Comparison of ENCODE assay signal across 8 cellular contexts in the genomic region with DNA sequence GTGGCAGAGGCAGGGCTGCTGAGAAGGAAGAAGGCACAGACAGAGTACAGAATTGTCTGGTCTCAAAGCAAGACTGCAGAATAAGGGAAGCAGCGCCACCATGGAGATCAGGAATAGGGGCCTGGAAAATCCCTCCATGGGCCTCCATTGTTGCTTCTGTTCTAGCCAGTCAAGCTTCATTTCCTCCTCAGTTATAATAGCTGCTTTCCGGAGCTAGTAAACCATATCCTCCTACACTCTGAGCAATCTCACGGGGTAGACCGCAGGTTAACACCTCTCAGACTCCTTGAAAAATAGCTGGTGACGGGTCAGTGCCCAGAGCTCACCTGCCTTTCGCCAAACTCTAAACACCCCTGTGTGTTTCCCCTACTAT. TPM values are rescaled to one million over a fixed set of nuclear protein-coding genes. Genes with fewer than 3 reads are reported as not detected.
A peak's percentile ranks its signal among the peaks of the same experiment; 100 is the strongest.
DNase-seq lines count a peak whose midpoint lies in the region; ATAC-seq and TF ChIP-seq lines count a peak whose summit lies in the region.

No MANE protein-coding gene starts in this region.

- H3K36me3 ChIP-seq in GM23338 (ENCODE audit: insufficient read depth) (no peaks in the 10 kb centered on the region), prostate gland (no peaks in the 10 kb centered on the region)

- no peak for TF ChIP-seq POLR2A in prostate gland (IDR thresholded peaks at IDR 0.05)

- H3K27ac Mint-ChIP-seq in GM23338, result peak overlapping the region; percentile 52; the same call in 1 of the 2 replicates
- peak overlapping the region; percentile 95 for H3K27ac Mint-ChIP-seq in activated naive CD8-positive, alpha-beta T cell treated with anti-CD3 and anti-CD28 coated beads, Interleukin-2, amount 10 ng/mL, durations not matched to agents 7 days and 5 days

- H3K9me2 ChIP-seq in GM23338 (ENCODE audit: insufficient read depth), result no peaks in the 10 kb centered on the region

- H3K4me1 Mint-ChIP-seq in GM23338, result peaks cover 15% of the 10 kb centered on the region
- peaks cover 68% of the 10 kb centered on the region for H3K4me1 Mint-ChIP-seq in activated naive CD8-positive, alpha-beta T cell treated with anti-CD3 and anti-CD28 coated beads, Interleukin-2, amount 10 ng/mL, durations not matched to agents 7 days and 5 days

- TF ChIP-seq CTCF in GM23338 (conservative IDR thresholded peaks at IDR 0.05; ENCODE audit: low read depth in 2 of 2) (no peak), prostate gland (IDR thresholded peaks at IDR 0.05) (no peak)

- ATAC-seq in GM18499 (IDR thresholded peaks at IDR 0.05; ENCODE audit: insufficient read depth, unreplicated experiment) (peak; percentile 51), GM23338 (peak; percentile 19)
- ATAC-seq in activated naive CD8-positive, alpha-beta T cell treated with anti-CD3 and anti-CD28 coated beads, Interleukin-2, amount 10 ng/mL, durations not matched to agents 7 days and 5 days (ENCODE audit: low read depth), result peak; percentile 71

- H3K4me3 Mint-ChIP-seq in GM23338, result no peak overlapping the region
- peak overlapping the region; percentile 90 for H3K4me3 Mint-ChIP-seq in activated naive CD8-positive, alpha-beta T cell treated with anti-CD3 and anti-CD28 coated beads, Interleukin-2, amount 10 ng/mL, durations not matched to agents 7 days and 5 days

- no peak for DNase-seq in GM23338 (ENCODE audit: low spot score)
- DNase-seq in NOMO-1 treated with DMSO at 0.1 percent for 48 hours (lab: John Stamatoyannopoulos, UW; ENCODE audit: unreplicated experiment), result peak; percentile 77
- peak; percentile 53 for DNase-seq in activated naive CD8-positive, alpha-beta T cell treated with anti-CD3 and anti-CD28 coated beads, Interleukin-2, amount 10 ng/mL, durations not matched to agents 7 days and 5 days
- DNase-seq in prostate gland (ENCODE audit: low spot score), result no peak
- DNase-seq in C1 segment of cervical spinal cord (lab: John Stamatoyannopoulos, UW), result no peak
- no peak for DNase-seq in head of caudate nucleus
- no peak for DNase-seq in NCI-H510A treated with DMSO at 0.1 percent for 48 hours (lab: John Stamatoyannopoulos, UW)

- H3K27ac ChIP-seq in GM23338 (ENCODE audit: low read depth) (0 out of 2 replicates have a peak overlapping the region, but pooled peaks have one; percentile 21), prostate gland (peak overlapping the region; percentile 29 to 45)

- no peaks in the 10 kb centered on the region for H3K79me2 ChIP-seq in GM23338 (replicated peaks; ENCODE audit: insufficient read depth)

- H3K36me3 Mint-ChIP-seq in GM23338 (ENCODE audit: low read depth), result no peaks in the 10 kb centered on the region
- peaks cover 16% of the 10 kb centered on the region for H3K36me3 Mint-ChIP-seq in activated naive CD8-positive, alpha-beta T cell treated with anti-CD3 and anti-CD28 coated beads, Interleukin-2, amount 10 ng/mL, durations not matched to agents 7 days and 5 days

- WGBS in prostate gland, result 70% methylated on average over 6 of the region's 6 CpGs

- no peaks in the 10 kb centered on the region for H4K20me1 ChIP-seq in GM23338 (replicated peaks; ENCODE audit: insufficient read depth)

- H3K4me1 ChIP-seq in GM23338 (ENCODE audit: insufficient read depth) (0 out of 2 replicates have a peak, but pooled peaks cover 6% of the 10 kb centered on the region), prostate gland (replicated peaks) (no peaks in the 10 kb centered on the region)

- 0 out of 2 replicates have a peak overlapping the region, but pooled peaks have one; percentile 3 for H3K4me2 ChIP-seq in GM23338

- H3K27me3 ChIP-seq in GM23338 (ENCODE audit: insufficient read depth) (no peaks in the 10 kb centered on the region), prostate gland (replicated peaks; ENCODE audit: insufficient read depth) (no peaks in the 10 kb centered on the region)

- H3K9me3 Mint-ChIP-seq in GM23338, result no peaks in the 10 kb centered on the region
- no peaks in the 10 kb centered on the region for H3K9me3 Mint-ChIP-seq in activated naive CD8-positive, alpha-beta T cell treated with anti-CD3 and anti-CD28 coated beads, Interleukin-2, amount 10 ng/mL, durations not matched to agents 7 days and 5 days

- H3K4me3 ChIP-seq in GM23338, result no peak overlapping the region
- no peak overlapping the region for H3K4me3 ChIP-seq in prostate gland

- POLR2A ChIA-PET in activated naive CD8-positive, alpha-beta T cell treated with anti-CD3 and anti-CD28 coated beads, Interleukin-2, amount 10 ng/mL, durations not matched to agents 7 days and 5 days (lab: Charles Lee), result interaction anchor here (0.5 to 8.6 kb wide), 10 partner anchors 8 to 342 kb away, joined by 3 to 247 read pairs (median 6); a partner anchor contains a TSS

- intact Hi-C loops in prostate gland (cut with DNase I) (no loop called here), head of caudate nucleus (cut with DNase I) (no loop called here)

- peaks cover 4% of the 10 kb centered on the region for H3K27me3 Mint-ChIP-seq in GM23338 (ENCODE audit: insufficient read depth, low read depth, poor library complexity)
- H3K27me3 Mint-ChIP-seq in activated naive CD8-positive, alpha-beta T cell treated with anti-CD3 and anti-CD28 coated beads, Interleukin-2, amount 10 ng/mL, durations not matched to agents 7 days and 5 days, result no peaks in the 10 kb centered on the region

- H2AFZ ChIP-seq in GM23338, result peak overlapping the region; percentile 88

- H3F3A ChIP-seq in GM23338 (replicated peaks; ENCODE audit: low read depth), result no peaks in the 10 kb centered on the region

- no peaks in the 10 kb centered on the region for H3K9me3 ChIP-seq in prostate gland

RNA-seq across cellular contexts. Expression of a gene that starts 0.6 kb away (rescaled TPM):
- 1.3 and 1.6 TPM in 2 replicates for total RNA-seq in GM23338 (2014; rRNA removed; shearing (Covaris generic))
- polyA plus RNA-seq in GM23338 (2016; fragmentation: Nextera tagmentation; extraction: Ambion mirVana), result 0.70 and 1.4 TPM in 2 replicates
- 10 to 100 TPM; 14.0 to 14.7 TPM for total RNA-seq in activated naive CD8-positive, alpha-beta T cell treated with anti-CD3 and anti-CD28 coated beads, Interleukin-2, amount 10 ng/mL, durations not matched to agents 7 days and 5 days
- 10 to 100 TPM in 1 of 2 donors, 1 to 10 TPM in 1; 7.3 to 15.2 TPM for total RNA-seq in prostate gland

RNA-seq across cellular contexts. Expression of a gene that starts 11.5 kb away (rescaled TPM):
- 3.5 and 5.2 TPM in 2 replicates for total RNA-seq in GM23338 (2014; rRNA removed; shearing (Covaris generic))
- 6.2 and 8.1 TPM in 2 replicates for polyA plus RNA-seq in GM23338 (2016; fragmentation: Nextera tagmentation; extraction: Ambion mirVana)
- total RNA-seq in activated naive CD8-positive, alpha-beta T cell treated with anti-CD3 and anti-CD28 coated beads, Interleukin-2, amount 10 ng/mL, durations not matched to agents 7 days and 5 days, result 10 to 100 TPM; 32.1 to 36.1 TPM
- 10 to 100 TPM in 1 of 2 donors, 1 to 10 TPM in 1; 9.6 to 26.1 TPM for total RNA-seq in prostate gland

RNA-seq across cellular contexts. Expression of a gene that starts 27.0 kb away (rescaled TPM):
- total RNA-seq in GM23338 (2014; rRNA removed; shearing (Covaris generic)), result 169 and 182 TPM in 2 replicates
- 81.9 and 84.9 TPM in 2 replicates for polyA plus RNA-seq in GM23338 (2016; fragmentation: Nextera tagmentation; extraction: Ambion mirVana)
- total RNA-seq in activated naive CD8-positive, alpha-beta T cell treated with anti-CD3 and anti-CD28 coated beads, Interleukin-2, amount 10 ng/mL, durations not matched to agents 7 days and 5 days, result 100 to 1,000 TPM; 365 to 371 TPM
- total RNA-seq in prostate gland, result 100 to 1,000 TPM; 153 to 252 TPM

Comparison
In these comparisons a context has a peak if more than half of its experiments do, and no peak if none do; other contexts are left out.
1. ATAC-seq: peak in every context shown above with its lines; median percentile 71 in activated naive CD8-positive, alpha-beta T cell treated with anti-CD3 and anti-CD28 coated beads, Interleukin-2, amount 10 ng/mL, durations not matched to agents 7 days and 5 days; 51 in GM18499; 19 in GM23338.
2. DNase-seq: peak in NOMO-1 treated with DMSO at 0.1 percent for 48 hours (single experiment) and activated naive CD8-positive, alpha-beta T cell treated with anti-CD3 and anti-CD28 coated beads, Interleukin-2, amount 10 ng/mL, durations not matched to agents 7 days and 5 days (single experiment); none in GM23338 (single experiment), prostate gland (single experiment), C1 segment of cervical spinal cord (0 of 14), head of caudate nucleus (0 of 42) and NCI-H510A treated with DMSO at 0.1 percent for 48 hours (single experiment).